ENCODE assay signal across 26 cellular contexts in genomic region chr17:33435716-33436301, GRCh38.
DNase-seq lines count a peak whose midpoint lies in the region; ATAC-seq and TF ChIP-seq lines count a peak whose summit lies in the region.
"Had no signal": no experiment of that assay in that cellular context is flagged by ENCODE, and none has a peak within 500 bp of the region (broad histone marks: within the 10 kb centered on the region; RNA-seq: fewer than 3 reads in every experiment).

No MANE protein-coding gene starts in this region.

- no peaks in the 10 kb centered on the region for H3K27me3 ChIP-seq in SJCRH30
- H3K27me3 ChIP-seq in trophoblast cell (ENCODE audit: insufficient read depth, low read length): no peaks in the 10 kb centered on the region
- H3K27me3 ChIP-seq in uterus: no peaks in the 10 kb centered on the region
- H3K27me3 ChIP-seq: gastroesophageal sphincter had no signal

- H2BK120ac ChIP-seq in trophoblast cell (ENCODE audit: insufficient read depth, low read length, poor library complexity): no peak overlapping the region

- no peak overlapping the region for H2AFZ ChIP-seq in trophoblast cell (ENCODE audit: insufficient read depth, low read length, poor library complexity)

- no peak overlapping the region for H3K9ac ChIP-seq in trophoblast cell (ENCODE audit: low read length)

- intact Hi-C loops in uterus (cut with DNase I; ENCODE audit: low total_unique reads): no loop called here

- H3K18ac ChIP-seq in trophoblast cell (ENCODE audit: low read length): no peak overlapping the region

- H3K9me3 ChIP-seq in SJCRH30 (replicated peaks) (no peaks in the 10 kb centered on the region), trophoblast cell (ENCODE audit: insufficient read depth, low read depth, low read length) (no peaks in the 10 kb centered on the region), uterus (no peaks in the 10 kb centered on the region)
- H3K9me3 ChIP-seq: gastroesophageal sphincter had no signal

- peaks cover 2% of the 10 kb centered on the region for H3K79me1 ChIP-seq in trophoblast cell (ENCODE audit: low read length)

- no peaks in the 10 kb centered on the region for H3K79me2 ChIP-seq in trophoblast cell (ENCODE audit: control insufficient read depth, insufficient read depth, low read length, poor library complexity)

- H3K4me3 ChIP-seq in SJCRH30 (no peak overlapping the region), fibroblast of mammary gland (ENCODE audit: control insufficient read depth, low read depth, low read length) (no peak overlapping the region), trophoblast cell (ENCODE audit: low read depth, low read length) (no peak overlapping the region), uterus (no peak overlapping the region)
- H3K4me3 ChIP-seq: gastroesophageal sphincter, GM12878 had no signal

- no peaks in the 10 kb centered on the region for H3K36me3 ChIP-seq in SJCRH30
- H3K36me3 ChIP-seq in trophoblast cell (ENCODE audit: control insufficient read depth in 1 of 2, insufficient read depth in 2 of 2, low read length in 2 of 2): no peaks in the 10 kb centered on the region
- no peaks in the 10 kb centered on the region for H3K36me3 ChIP-seq in uterus
- H3K36me3 ChIP-seq: gastroesophageal sphincter had no signal

- no CpG with 5 or more reads among the region's 2 CpGs for WGBS in trophoblast cell (ENCODE audit: extremely low coverage, insufficient coverage, insufficient read length)

- H3K27ac ChIP-seq in SJCRH30: peak overlapping the region; percentile 55
- peak overlapping the region; percentile 95 for H3K27ac ChIP-seq in trophoblast cell (ENCODE audit: low read depth, low read length)
- no peak overlapping the region for H3K27ac ChIP-seq in uterus
- H3K27ac ChIP-seq: gastroesophageal sphincter had no signal

- H4K12ac ChIP-seq in trophoblast cell (ENCODE audit: low read depth, low read length): no peak overlapping the region

- no peak overlapping the region for H3K23ac ChIP-seq in trophoblast cell (ENCODE audit: low read length)

- no peak overlapping the region for H4K8ac ChIP-seq in trophoblast cell (ENCODE audit: low read depth, low read length)

- H2AK5ac ChIP-seq in trophoblast cell (ENCODE audit: low read length): no peak overlapping the region

- H3K4me1 ChIP-seq in SJCRH30 (peaks cover 3% of the 10 kb centered on the region; the same call in 1 of the 2 replicates), trophoblast cell (ENCODE audit: control insufficient read depth in 1 of 2, insufficient read depth in 2 of 2, low read length in 2 of 2) (peaks cover 0 to 6% of the 10 kb centered on the region in 2 experiments), uterus (no peaks in the 10 kb centered on the region)
- H3K4me1 ChIP-seq: gastroesophageal sphincter had no signal

- no peak for TF ChIP-seq CTCF in fibroblast of mammary gland (conservative IDR thresholded peaks at IDR 0.05; ENCODE audit: control insufficient read depth, insufficient read depth, low read depth, low read length)
- no peak for TF ChIP-seq CTCF in uterus (IDR thresholded peaks at IDR 0.05)

- DNase-seq in Daoy (ENCODE audit: low read depth): peak; percentile 80
- DNase-seq in SJCRH30: peak in 1 of 2 experiments; percentile 11
- peak; percentile 36 for DNase-seq in fibroblast of mammary gland (ENCODE audit: low read depth)
- DNase-seq in trophoblast cell: peak; percentile 50 to 67
- DNase-seq in NK-92 (lab: John Stamatoyannopoulos, UW; ENCODE audit: unreplicated experiment): no peak
- no peak for DNase-seq in HT-29 (ENCODE audit: low spot score)
- no peak for DNase-seq in uterus
- DNase-seq: activated CD8-positive, alpha-beta T cell treated with anti-CD3 and anti-CD28 coated beads for 36 hours; cortex of kidney; DND-41; effector memory CD8-positive, alpha-beta T cell; hippocampal formation; immature natural killer cell; naive thymus-derived CD8-positive, alpha-beta T cell; NCI-H1092 treated with DMSO at 0.1 percent for 48 hours; NCI-H187 treated with DMSO at 0.1 percent for 48 hours; NCI-H526; occipital lobe; small intestine; stimulated activated CD4-positive, alpha-beta T cell treated with anti-CD3 and anti-CD28 coated beads, Interleukin-1b, Interleukin-23, amount 100 ng/mL, for 48 hours; stimulated activated CD8-positive, alpha-beta memory T cell treated with anti-CD3 and anti-CD28 coated beads, Interleukin-4, amount 100 ng/mL, for 48 hours had no signal

- peak overlapping the region; percentile 71 for H2BK5ac ChIP-seq in trophoblast cell (ENCODE audit: low read depth, low read length, poor library complexity)

- no peak overlapping the region for H3K4me2 ChIP-seq in trophoblast cell (ENCODE audit: low read length)

- H3K14ac ChIP-seq in trophoblast cell (ENCODE audit: low read length): no peak overlapping the region

- no peak for TF ChIP-seq POLR2A in uterus (IDR thresholded peaks at IDR 0.05)

- no peak overlapping the region for H3K4ac ChIP-seq in trophoblast cell (ENCODE audit: low read depth, low read length)

- no peak for ATAC-seq in HG03039 (IDR thresholded peaks at IDR 0.05; ENCODE audit: unreplicated experiment)
- ATAC-seq: activated CD8-positive, alpha-beta T cell treated with anti-CD3 and anti-CD28 coated beads for 36 hours; effector memory CD8-positive, alpha-beta T cell; GM12878; left lobe of liver; naive thymus-derived CD8-positive, alpha-beta T cell; Panc1 had no signal

- no peak overlapping the region for H2BK12ac ChIP-seq in trophoblast cell (ENCODE audit: low read length)

- H4K91ac ChIP-seq in trophoblast cell (ENCODE audit: low read depth, low read length): no peak overlapping the region

Comparison
In these comparisons a context has a peak if more than half of its experiments do, and no peak if none do; other contexts are left out.
1. DNase-seq: peak in Daoy (single experiment), fibroblast of mammary gland (single experiment) and trophoblast cell (2 of 2); none in NK-92 (single experiment), HT-29 (single experiment) and uterus (0 of 2).
2. H3K27ac ChIP-seq: peak in SJCRH30 (single experiment) and trophoblast cell (single experiment); none in uterus (0 of 2).